In the genomic region with DNA sequence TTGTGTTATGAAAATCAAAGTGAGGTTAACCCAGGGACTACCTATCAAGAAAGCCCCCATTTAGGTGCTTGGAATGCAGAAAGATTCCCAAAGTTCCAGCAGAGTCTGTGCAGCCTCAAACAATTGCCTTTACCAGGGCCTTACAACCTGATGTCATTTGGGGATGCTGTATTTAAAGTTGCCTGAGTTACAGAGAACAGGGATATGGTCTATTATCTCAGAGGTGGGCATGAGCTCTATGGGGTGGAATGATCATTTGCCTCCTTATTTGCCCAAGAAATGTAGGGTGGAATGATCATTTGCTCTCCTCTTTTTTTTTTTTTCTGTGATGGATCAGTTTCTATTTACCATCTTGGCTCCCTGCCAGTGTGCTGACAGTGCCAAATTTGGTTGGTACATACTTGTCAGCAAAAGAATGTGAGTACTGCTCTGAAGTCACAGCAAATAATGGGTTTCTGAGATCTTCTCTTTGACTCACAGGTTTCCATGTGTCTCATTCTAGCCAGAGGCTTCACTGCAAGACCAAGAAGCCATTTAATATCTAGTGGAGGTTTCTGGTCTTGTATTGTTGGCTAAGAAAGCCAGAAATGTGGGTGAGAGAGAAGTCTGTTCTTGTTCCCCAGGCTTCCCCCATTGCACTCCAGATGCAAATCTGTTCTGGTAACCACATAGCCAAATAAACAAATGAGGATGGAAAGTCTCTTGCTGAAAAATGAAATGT, we compare ENCODE assay signal across 1 cellular context.
TF ChIP-seq lines count a peak whose summit lies in the region.

No MANE protein-coding gene starts in this region.

TF ChIP-seq in GM23338, 12 proteins besides CTCF, POLR2A, EP300 and RAD21 (continued from another document):
- TF ChIP-seq, protein P1, sequence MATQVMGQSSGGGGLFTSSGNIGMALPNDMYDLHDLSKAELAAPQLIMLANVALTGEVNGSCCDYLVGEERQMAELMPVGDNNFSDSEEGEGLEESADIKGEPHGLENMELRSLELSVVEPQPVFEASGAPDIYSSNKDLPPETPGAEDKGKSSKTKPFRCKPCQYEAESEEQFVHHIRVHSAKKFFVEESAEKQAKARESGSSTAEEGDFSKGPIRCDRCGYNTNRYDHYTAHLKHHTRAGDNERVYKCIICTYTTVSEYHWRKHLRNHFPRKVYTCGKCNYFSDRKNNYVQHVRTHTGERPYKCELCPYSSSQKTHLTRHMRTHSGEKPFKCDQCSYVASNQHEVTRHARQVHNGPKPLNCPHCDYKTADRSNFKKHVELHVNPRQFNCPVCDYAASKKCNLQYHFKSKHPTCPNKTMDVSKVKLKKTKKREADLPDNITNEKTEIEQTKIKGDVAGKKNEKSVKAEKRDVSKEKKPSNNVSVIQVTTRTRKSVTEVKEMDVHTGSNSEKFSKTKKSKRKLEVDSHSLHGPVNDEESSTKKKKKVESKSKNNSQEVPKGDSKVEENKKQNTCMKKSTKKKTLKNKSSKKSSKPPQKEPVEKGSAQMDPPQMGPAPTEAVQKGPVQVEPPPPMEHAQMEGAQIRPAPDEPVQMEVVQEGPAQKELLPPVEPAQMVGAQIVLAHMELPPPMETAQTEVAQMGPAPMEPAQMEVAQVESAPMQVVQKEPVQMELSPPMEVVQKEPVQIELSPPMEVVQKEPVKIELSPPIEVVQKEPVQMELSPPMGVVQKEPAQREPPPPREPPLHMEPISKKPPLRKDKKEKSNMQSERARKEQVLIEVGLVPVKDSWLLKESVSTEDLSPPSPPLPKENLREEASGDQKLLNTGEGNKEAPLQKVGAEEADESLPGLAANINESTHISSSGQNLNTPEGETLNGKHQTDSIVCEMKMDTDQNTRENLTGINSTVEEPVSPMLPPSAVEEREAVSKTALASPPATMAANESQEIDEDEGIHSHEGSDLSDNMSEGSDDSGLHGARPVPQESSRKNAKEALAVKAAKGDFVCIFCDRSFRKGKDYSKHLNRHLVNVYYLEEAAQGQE (IDR thresholded peaks at IDR 0.05; ENCODE audit: unreplicated experiment), result no peak
- TF ChIP-seq ZNF114 (CRISPR knock-in tag; IDR thresholded peaks at IDR 0.05), result no peak
- no peak for TF ChIP-seq NANOG (IDR thresholded peaks at IDR 0.05; ENCODE audit: borderline replicate concordance)
- TF ChIP-seq EZH2phosphoT487 (IDR thresholded peaks at IDR 0.05; ENCODE audit: unreplicated experiment), result no peak
- TF ChIP-seq, protein P2, sequence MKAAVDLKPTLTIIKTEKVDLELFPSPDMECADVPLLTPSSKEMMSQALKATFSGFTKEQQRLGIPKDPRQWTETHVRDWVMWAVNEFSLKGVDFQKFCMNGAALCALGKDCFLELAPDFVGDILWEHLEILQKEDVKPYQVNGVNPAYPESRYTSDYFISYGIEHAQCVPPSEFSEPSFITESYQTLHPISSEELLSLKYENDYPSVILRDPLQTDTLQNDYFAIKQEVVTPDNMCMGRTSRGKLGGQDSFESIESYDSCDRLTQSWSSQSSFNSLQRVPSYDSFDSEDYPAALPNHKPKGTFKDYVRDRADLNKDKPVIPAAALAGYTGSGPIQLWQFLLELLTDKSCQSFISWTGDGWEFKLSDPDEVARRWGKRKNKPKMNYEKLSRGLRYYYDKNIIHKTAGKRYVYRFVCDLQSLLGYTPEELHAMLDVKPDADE (IDR thresholded peaks at IDR 0.05), result no peak
- TF ChIP-seq, protein P3, sequence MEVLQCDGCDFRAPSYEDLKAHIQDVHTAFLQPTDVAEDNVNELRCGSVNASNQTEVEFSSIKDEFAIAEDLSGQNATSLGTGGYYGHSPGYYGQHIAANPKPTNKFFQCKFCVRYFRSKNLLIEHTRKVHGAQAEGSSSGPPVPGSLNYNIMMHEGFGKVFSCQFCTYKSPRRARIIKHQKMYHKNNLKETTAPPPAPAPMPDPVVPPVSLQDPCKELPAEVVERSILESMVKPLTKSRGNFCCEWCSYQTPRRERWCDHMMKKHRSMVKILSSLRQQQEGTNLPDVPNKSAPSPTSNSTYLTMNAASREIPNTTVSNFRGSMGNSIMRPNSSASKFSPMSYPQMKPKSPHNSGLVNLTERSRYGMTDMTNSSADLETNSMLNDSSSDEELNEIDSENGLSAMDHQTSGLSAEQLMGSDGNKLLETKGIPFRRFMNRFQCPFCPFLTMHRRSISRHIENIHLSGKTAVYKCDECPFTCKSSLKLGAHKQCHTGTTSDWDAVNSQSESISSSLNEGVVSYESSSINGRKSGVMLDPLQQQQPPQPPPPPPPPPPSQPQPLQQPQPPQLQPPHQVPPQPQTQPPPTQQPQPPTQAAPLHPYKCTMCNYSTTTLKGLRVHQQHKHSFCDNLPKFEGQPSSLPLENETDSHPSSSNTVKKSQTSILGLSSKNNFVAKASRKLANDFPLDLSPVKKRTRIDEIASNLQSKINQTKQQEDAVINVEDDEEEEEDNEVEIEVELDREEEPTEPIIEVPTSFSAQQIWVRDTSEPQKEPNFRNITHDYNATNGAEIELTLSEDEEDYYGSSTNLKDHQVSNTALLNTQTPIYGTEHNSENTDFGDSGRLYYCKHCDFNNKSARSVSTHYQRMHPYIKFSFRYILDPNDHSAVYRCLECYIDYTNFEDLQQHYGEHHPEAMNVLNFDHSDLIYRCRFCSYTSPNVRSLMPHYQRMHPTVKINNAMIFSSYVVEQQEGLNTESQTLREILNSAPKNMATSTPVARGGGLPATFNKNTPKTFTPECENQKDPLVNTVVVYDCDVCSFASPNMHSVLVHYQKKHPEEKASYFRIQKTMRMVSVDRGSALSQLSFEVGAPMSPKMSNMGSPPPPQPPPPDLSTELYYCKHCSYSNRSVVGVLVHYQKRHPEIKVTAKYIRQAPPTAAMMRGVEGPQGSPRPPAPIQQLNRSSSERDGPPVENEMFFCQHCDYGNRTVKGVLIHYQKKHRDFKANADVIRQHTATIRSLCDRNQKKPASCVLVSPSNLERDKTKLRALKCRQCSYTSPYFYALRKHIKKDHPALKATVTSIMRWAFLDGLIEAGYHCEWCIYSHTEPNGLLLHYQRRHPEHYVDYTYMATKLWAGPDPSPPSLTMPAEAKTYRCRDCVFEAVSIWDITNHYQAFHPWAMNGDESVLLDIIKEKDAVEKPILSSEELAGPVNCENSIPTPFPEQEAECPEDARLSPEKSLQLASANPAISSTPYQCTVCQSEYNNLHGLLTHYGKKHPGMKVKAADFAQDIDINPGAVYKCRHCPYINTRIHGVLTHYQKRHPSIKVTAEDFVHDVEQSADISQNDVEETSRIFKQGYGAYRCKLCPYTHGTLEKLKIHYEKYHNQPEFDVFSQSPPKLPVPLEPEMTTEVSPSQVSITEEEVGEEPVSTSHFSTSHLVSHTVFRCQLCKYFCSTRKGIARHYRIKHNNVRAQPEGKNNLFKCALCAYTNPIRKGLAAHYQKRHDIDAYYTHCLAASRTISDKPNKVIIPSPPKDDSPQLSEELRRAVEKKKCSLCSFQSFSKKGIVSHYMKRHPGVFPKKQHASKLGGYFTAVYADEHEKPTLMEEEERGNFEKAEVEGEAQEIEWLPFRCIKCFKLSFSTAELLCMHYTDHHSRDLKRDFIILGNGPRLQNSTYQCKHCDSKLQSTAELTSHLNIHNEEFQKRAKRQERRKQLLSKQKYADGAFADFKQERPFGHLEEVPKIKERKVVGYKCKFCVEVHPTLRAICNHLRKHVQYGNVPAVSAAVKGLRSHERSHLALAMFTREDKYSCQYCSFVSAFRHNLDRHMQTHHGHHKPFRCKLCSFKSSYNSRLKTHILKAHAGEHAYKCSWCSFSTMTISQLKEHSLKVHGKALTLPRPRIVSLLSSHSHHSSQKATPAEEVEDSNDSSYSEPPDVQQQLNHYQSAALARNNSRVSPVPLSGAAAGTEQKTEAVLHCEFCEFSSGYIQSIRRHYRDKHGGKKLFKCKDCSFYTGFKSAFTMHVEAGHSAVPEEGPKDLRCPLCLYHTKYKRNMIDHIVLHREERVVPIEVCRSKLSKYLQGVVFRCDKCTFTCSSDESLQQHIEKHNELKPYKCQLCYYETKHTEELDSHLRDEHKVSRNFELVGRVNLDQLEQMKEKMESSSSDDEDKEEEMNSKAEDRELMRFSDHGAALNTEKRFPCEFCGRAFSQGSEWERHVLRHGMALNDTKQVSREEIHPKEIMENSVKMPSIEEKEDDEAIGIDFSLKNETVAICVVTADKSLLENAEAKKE (CRISPR knock-in tag; IDR thresholded peaks at IDR 0.05), result no peak
- TF ChIP-seq ZNF331 (CRISPR knock-in tag; IDR thresholded peaks at IDR 0.05; ENCODE audit: low read depth), result no peak
- TF ChIP-seq CREB1 (CRISPR knock-in tag; IDR thresholded peaks at IDR 0.05; ENCODE audit: low read depth), result no peak
- no peak for TF ChIP-seq STAT1 (IDR thresholded peaks at IDR 0.05; ENCODE audit: unreplicated experiment)
- no peak for TF ChIP-seq POLR2AphosphoS5 (IDR thresholded peaks at IDR 0.05; ENCODE audit: low read depth)
